8 cellular contexts compared by ENCODE assay signal in genomic region chr9:4762108-4762888, GRCh38. TPM values are rescaled to one million over a fixed set of nuclear protein-coding genes. Genes with fewer than 3 reads are reported as not detected.
DNase-seq lines count a peak whose midpoint lies in the region; ATAC-seq and TF ChIP-seq lines count a peak whose summit lies in the region.

No MANE protein-coding gene starts in this region.

- peak overlapping the region; percentile 81 for H3K27ac Mint-ChIP-seq in activated naive CD4-positive, alpha-beta T cell treated with anti-CD3 and anti-CD28 coated beads for 36 hours

- TF ChIP-seq EP300 in ovary (IDR thresholded peaks at IDR 0.05), result no peak
- TF ChIP-seq EP300 in tibial nerve (IDR thresholded peaks at IDR 0.05), result no peak

- peak; percentile 79 for ATAC-seq in GM21723 (IDR thresholded peaks at IDR 0.05; ENCODE audit: unreplicated experiment)

- H3K4me1 ChIP-seq in SJSA1 (replicated peaks), result peaks cover 5% of the 10 kb centered on the region; the same call in 1 of the 2 replicates
- no peaks in the 10 kb centered on the region for H3K4me1 ChIP-seq in ovary (ENCODE audit: insufficient read depth)
- peaks cover 0 to 18% (median 6%) of the 10 kb centered on the region in 4 donors for H3K4me1 ChIP-seq in tibial nerve

- DNase-seq in Daoy (ENCODE audit: low read depth), result peak; percentile 82
- peak; percentile 82 for DNase-seq in KBM-7
- DNase-seq in SJSA1 (ENCODE audit: low read depth in 1 of 2, low spot score in 2 of 2), result peak; percentile 17 to 44
- peak; percentile 94 for DNase-seq in activated naive CD4-positive, alpha-beta T cell treated with anti-CD3 and anti-CD28 coated beads for 36 hours
- DNase-seq in glomerular visceral epithelial cell (ENCODE audit: extremely low spot score), result peak; percentile 79
- DNase-seq in ovary, result peak; percentile 60 to 80 (median 77)
- peak; percentile 75 to 90 for DNase-seq in tibial nerve (ENCODE audit: low spot score in 2 of 2)

- H3K27ac ChIP-seq in SJSA1, result no peak overlapping the region
- no peak overlapping the region for H3K27ac ChIP-seq in ovary
- H3K27ac ChIP-seq in tibial nerve, result no peak overlapping the region

- H3K27me3 ChIP-seq in SJSA1 (replicated peaks) (no peaks in the 10 kb centered on the region), ovary (no peaks in the 10 kb centered on the region), tibial nerve (no peaks in the 10 kb centered on the region)

- TF ChIP-seq CTCF in ovary (IDR thresholded peaks at IDR 0.05) (peak; percentile 33 to 80 (median 75)), tibial nerve (IDR thresholded peaks at IDR 0.05) (peak; percentile 74 to 87 (median 81))

- no peaks in the 10 kb centered on the region for H3K9me3 Mint-ChIP-seq in activated naive CD4-positive, alpha-beta T cell treated with anti-CD3 and anti-CD28 coated beads for 36 hours

- no peak overlapping the region for H3K4me3 ChIP-seq in SJSA1
- no peak overlapping the region for H3K4me3 ChIP-seq in ovary
- H3K4me3 ChIP-seq in tibial nerve, result peak overlapping the region in 2 of 4 donors; percentile 16 to 19

- H3K36me3 ChIP-seq in SJSA1 (no peaks in the 10 kb centered on the region), ovary (no peaks in the 10 kb centered on the region), tibial nerve (no peaks in the 10 kb centered on the region)

- H3K4me3 Mint-ChIP-seq in activated naive CD4-positive, alpha-beta T cell treated with anti-CD3 and anti-CD28 coated beads for 36 hours, result peak overlapping the region; percentile 49

- WGBS in ovary, 3 donors, result 19 to 29% (median 22%) methylated on average over 22 of the region's 22 CpGs
- 19 to 21% methylated on average over 22 of the region's 22 CpGs for WGBS in tibial nerve, 2 donors

- H3K4me1 Mint-ChIP-seq in activated naive CD4-positive, alpha-beta T cell treated with anti-CD3 and anti-CD28 coated beads for 36 hours (ENCODE audit: low read depth), result peaks cover 22% of the 10 kb centered on the region

- no peak for TF ChIP-seq POLR2A in ovary (IDR thresholded peaks at IDR 0.05)
- TF ChIP-seq POLR2A in tibial nerve (IDR thresholded peaks at IDR 0.05), result no peak

- H3K9me3 ChIP-seq in SJSA1 (replicated peaks) (no peaks in the 10 kb centered on the region), ovary (no peaks in the 10 kb centered on the region), tibial nerve (no peaks in the 10 kb centered on the region)

- CTCF ChIA-PET in activated naive CD4-positive, alpha-beta T cell treated with anti-CD3 and anti-CD28 coated beads for 36 hours (lab: Charles Lee), result interaction anchor here (0.6 to 6.4 kb wide), 26 partner anchors 9 to 664 kb away, joined by 3 to 92 read pairs (median 4); partner anchors contain the start of genes JAK2 and RCL1

- intact Hi-C loops in activated naive CD4-positive, alpha-beta T cell treated with anti-CD3 and anti-CD28 coated beads for 36 hours (cut with micrococcal nuclease), result loop anchor here (1.0 to 2.0 kb wide), 7 partner anchors 35 to 838 kb away; no protein-coding TSS in a partner anchor
- intact Hi-C loops in ovary (cut with DNase I), result loop anchor here in 3 of 4 donors (5.0 to 10.0 kb wide), 3 partner anchors 223 to 833 kb away; partner anchors contain the start of gene JAK2 (in 3 of the 3)

- in situ Hi-C loops in KBM-7 (cut with MboI; ENCODE audit: low pct_unique_long_range_greater_than_20kb, low sequenced_read_pairs), result loop anchor here (25.0 kb wide), 4 partner anchors 225 to 825 kb away; partner anchors contain the start of genes INSL6, JAK2 and PLGRKT

- H3K36me3 Mint-ChIP-seq in activated naive CD4-positive, alpha-beta T cell treated with anti-CD3 and anti-CD28 coated beads for 36 hours (ENCODE audit: low read depth), result no peaks in the 10 kb centered on the region

- peaks cover 7% of the 10 kb centered on the region for H3K27me3 Mint-ChIP-seq in activated naive CD4-positive, alpha-beta T cell treated with anti-CD3 and anti-CD28 coated beads for 36 hours (ENCODE audit: low read depth)

RNA-seq across cellular contexts. Expression of gene AK3, which starts 21.3 kb away (rescaled TPM):
- 44.0 and 58.7 TPM in 2 replicates for total RNA-seq in Daoy (2014; rRNA removed; shearing (Covaris generic))
- 46.6 and 47.2 TPM in 2 replicates for total RNA-seq in SJSA1 (2014; rRNA removed; shearing (Covaris generic))
- 10 to 100 TPM; 50.2 to 50.9 TPM for total RNA-seq in activated naive CD4-positive, alpha-beta T cell treated with anti-CD3 and anti-CD28 coated beads for 36 hours
- total RNA-seq in ovary (10 to 100 TPM; 54.8 to 69.4 (median 59.5) TPM), tibial nerve (10 to 100 TPM; 70.2 to 97.5 (median 93.4) TPM)
- 10 to 100 TPM; 49.8 to 88.7 TPM for polyA plus RNA-seq in ovary

RNA-seq across cellular contexts. Expression of gene RCL1, which starts 30.4 kb away (rescaled TPM):
- 36.2 and 40.2 TPM in 2 replicates for total RNA-seq in Daoy (2014; rRNA removed; shearing (Covaris generic))
- total RNA-seq in SJSA1 (2014; rRNA removed; shearing (Covaris generic)), result 0.91 and 7.3 TPM in 2 replicates
- 10 to 100 TPM; 26.9 to 30.7 TPM for total RNA-seq in activated naive CD4-positive, alpha-beta T cell treated with anti-CD3 and anti-CD28 coated beads for 36 hours
- total RNA-seq in ovary, result 10 to 100 TPM; 28.0 to 68.6 (median 32.7) TPM
- 10 to 100 TPM; 19.9 to 20.4 TPM for polyA plus RNA-seq in ovary
- total RNA-seq in tibial nerve, result 10 to 100 TPM; 54.8 to 85.3 (median 64.0) TPM

Comparison
In these comparisons a context has a peak if more than half of its experiments do, and no peak if none do; other contexts are left out.
1. DNase-seq: peak in every context shown above with its lines; median percentile 94 in activated naive CD4-positive, alpha-beta T cell treated with anti-CD3 and anti-CD28 coated beads for 36 hours; 82 in tibial nerve; 82 in Daoy; 82 in KBM-7; 79 in glomerular visceral epithelial cell; 77 in ovary; 30 in SJSA1.